ENCODE assay signal across 9 cellular contexts in the genomic region with DNA sequence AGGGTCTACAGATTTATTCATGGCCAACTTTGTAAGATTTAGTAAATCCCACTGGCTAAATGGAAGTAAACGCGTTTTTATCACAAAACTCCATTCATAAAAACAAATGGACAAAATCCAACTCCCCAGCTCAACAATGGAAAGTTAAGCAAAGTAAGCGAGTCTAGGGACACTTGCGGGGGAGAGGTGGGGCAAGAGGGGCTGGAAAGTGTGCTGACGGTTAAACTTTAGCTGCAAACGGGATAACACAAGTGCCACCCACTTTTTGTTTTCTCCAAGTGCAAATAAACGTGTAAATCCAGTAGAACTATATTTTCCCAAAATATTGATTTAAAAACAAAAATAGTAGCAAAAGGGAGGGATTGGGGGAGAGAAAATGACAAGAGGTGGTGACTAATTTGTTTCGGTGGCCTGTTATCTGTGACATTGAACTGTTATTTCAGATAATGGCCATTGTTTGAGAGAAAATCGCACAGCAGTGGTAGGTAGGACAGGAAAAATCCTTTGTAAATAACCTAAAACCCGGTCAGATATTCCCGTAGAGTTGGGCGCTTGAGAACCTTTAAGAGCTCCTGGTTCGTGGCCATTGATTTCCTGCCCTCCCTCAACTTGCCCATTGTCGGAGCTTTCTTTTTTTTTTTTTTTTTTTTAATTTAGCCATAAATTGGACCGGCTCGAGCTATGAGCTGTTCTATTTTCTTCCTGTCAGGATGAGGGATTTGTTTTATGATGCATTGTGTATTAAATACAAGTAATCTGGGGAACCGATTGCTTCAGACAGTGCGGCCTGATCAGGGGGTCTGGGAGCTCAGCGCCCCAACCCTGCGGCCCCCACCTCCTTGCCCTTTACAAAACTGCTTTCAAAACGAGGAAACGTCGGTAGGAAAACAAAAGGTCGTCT.
DNase-seq lines count a peak whose midpoint lies in the region; ATAC-seq and TF ChIP-seq lines count a peak whose summit lies in the region.
"Had no signal": no experiment of that assay in that cellular context is flagged by ENCODE, and none has a peak within 500 bp of the region (broad histone marks: within the 10 kb centered on the region; RNA-seq: fewer than 3 reads in every experiment).

No MANE protein-coding gene starts in this region.

- H3K14ac ChIP-seq in trophoblast cell (ENCODE audit: low read length), result peak overlapping the region; percentile 69

- H3K9me3 Mint-ChIP-seq in CD8-positive, alpha-beta memory T cell, result peaks cover 0 to 8% (median 3%) of the 10 kb centered on the region in 5 donors

- H3K27me3 ChIP-seq in trophoblast cell (ENCODE audit: insufficient read depth, low read length), result no peaks in the 10 kb centered on the region
- peaks cover 59% of the 10 kb centered on the region for H3K27me3 ChIP-seq in adrenal gland
- H3K27me3 ChIP-seq in CD8-positive, alpha-beta memory T cell (ENCODE audit: insufficient read depth, low read length, poor library complexity, severe bottlenecking), result peaks cover 22% of the 10 kb centered on the region

- H3K27me3 Mint-ChIP-seq in CD8-positive, alpha-beta memory T cell, result peaks cover 35 to 68% of the 10 kb centered on the region in 2 donors

- H3K27ac Mint-ChIP-seq in CD8-positive, alpha-beta memory T cell, result no peak overlapping the region

- peak overlapping the region; percentile 64 for H3K4ac ChIP-seq in trophoblast cell (ENCODE audit: low read depth, low read length)

- no peak overlapping the region for H2BK5ac ChIP-seq in trophoblast cell (ENCODE audit: low read depth, low read length, poor library complexity)

- H3K36me3 ChIP-seq in trophoblast cell (ENCODE audit: control insufficient read depth in 1 of 2, insufficient read depth in 2 of 2, low read length in 2 of 2), result no peaks in the 10 kb centered on the region
- no peaks in the 10 kb centered on the region for H3K36me3 ChIP-seq in adrenal gland (replicated peaks in 1 of 2)
- H3K36me3 ChIP-seq in CD8-positive, alpha-beta memory T cell (ENCODE audit: insufficient read depth, low read length), result no peaks in the 10 kb centered on the region

- H3K27ac ChIP-seq in epithelial cell of prostate, result peak overlapping the region; percentile 49
- no peak overlapping the region for H3K27ac ChIP-seq in trophoblast cell (ENCODE audit: low read depth, low read length)
- no peak overlapping the region for H3K27ac ChIP-seq in adrenal gland
- no peak overlapping the region for H3K27ac ChIP-seq in CD8-positive, alpha-beta memory T cell (ENCODE audit: low read depth, low read length)
- H3K27ac ChIP-seq: HL-60 had no signal

- peak overlapping the region; percentile 57 for H3K9ac ChIP-seq in trophoblast cell (ENCODE audit: low read length)

- peak overlapping the region in 2 of 7 donors; percentile 13 to 35 for H3K4me3 Mint-ChIP-seq in CD8-positive, alpha-beta memory T cell

- TF ChIP-seq CTCF in adrenal gland (IDR thresholded peaks at IDR 0.05), result no peak

- no peak overlapping the region for H3K18ac ChIP-seq in trophoblast cell (ENCODE audit: low read length)

- ATAC-seq in GM19372 (IDR thresholded peaks at IDR 0.05; ENCODE audit: low read depth, unreplicated experiment), result peak; percentile 10
- no peak for ATAC-seq in GM19351 (IDR thresholded peaks at IDR 0.05; ENCODE audit: unreplicated experiment)

- peaks cover 7% of the 10 kb centered on the region for H3K79me1 ChIP-seq in trophoblast cell (ENCODE audit: low read length)

- no peak overlapping the region for H4K12ac ChIP-seq in trophoblast cell (ENCODE audit: low read depth, low read length)

- peak overlapping the region; percentile 69 for H2AFZ ChIP-seq in trophoblast cell (ENCODE audit: insufficient read depth, low read length, poor library complexity)

- POLR2A ChIA-PET in CD8-positive, alpha-beta memory T cell (lab: Charles Lee), result no interaction called here

- no peak overlapping the region for H3K4me3 ChIP-seq in trophoblast cell (ENCODE audit: low read depth, low read length)
- no peak overlapping the region for H3K4me3 ChIP-seq in adrenal gland
- no peak overlapping the region for H3K4me3 ChIP-seq in CD8-positive, alpha-beta memory T cell (ENCODE audit: low read length)

- H4K8ac ChIP-seq in trophoblast cell (ENCODE audit: low read depth, low read length), result peak overlapping the region; percentile 76

- H3K36me3 Mint-ChIP-seq in CD8-positive, alpha-beta memory T cell, result no peaks in the 10 kb centered on the region

- peaks cover 16 to 32% (median 25%) of the 10 kb centered on the region in 3 donors for H3K4me1 Mint-ChIP-seq in CD8-positive, alpha-beta memory T cell

- no peak overlapping the region for H2AK5ac ChIP-seq in trophoblast cell (ENCODE audit: low read length)

- no CpG with 5 or more reads among the region's 24 CpGs for WGBS in trophoblast cell (ENCODE audit: extremely low coverage, insufficient coverage, insufficient read length)
- 10 to 18% (median 17%) methylated on average over 24 of the region's 24 CpGs for WGBS in adrenal gland, 4 donors

- H3K79me2 ChIP-seq in trophoblast cell (ENCODE audit: control insufficient read depth, insufficient read depth, low read length, poor library complexity), result peaks cover 2% of the 10 kb centered on the region

- DNase-seq in HT-29 (ENCODE audit: low spot score) (peak; percentile 44), epithelial cell of prostate (ENCODE audit: low read depth, low spot score) (no peak), trophoblast cell (no peak), G401 (ENCODE audit: low spot score) (no peak), adrenal gland (no peak)
- DNase-seq in CD8-positive, alpha-beta memory T cell, result no peak

- H2BK12ac ChIP-seq in trophoblast cell (ENCODE audit: low read length), result peak overlapping the region; percentile 90

- intact Hi-C loops in adrenal gland (cut with DNase I), result loop anchor here in 1 of 2 donors (5.0 kb wide), 1 partner anchor 519 kb away; no protein-coding TSS in a partner anchor

- peak overlapping the region; percentile 72 for H2BK120ac ChIP-seq in trophoblast cell (ENCODE audit: insufficient read depth, low read length, poor library complexity)

- no peak overlapping the region for H3K23ac ChIP-seq in trophoblast cell (ENCODE audit: low read length)

- no peak for TF ChIP-seq POLR2A in adrenal gland (IDR thresholded peaks at IDR 0.05)

- peaks cover 2 to 4% of the 10 kb centered on the region in 2 experiments for H3K4me1 ChIP-seq in trophoblast cell (ENCODE audit: control insufficient read depth in 1 of 2, insufficient read depth in 2 of 2, low read length in 2 of 2)
- H3K4me1 ChIP-seq in adrenal gland (replicated peaks in 1 of 2), result peaks cover 0 to 21% of the 10 kb centered on the region in 2 donors
- peaks cover 12% of the 10 kb centered on the region for H3K4me1 ChIP-seq in CD8-positive, alpha-beta memory T cell (ENCODE audit: insufficient read depth, low read length)

- H3K9me3 ChIP-seq in trophoblast cell (ENCODE audit: insufficient read depth, low read depth, low read length) (no peaks in the 10 kb centered on the region), adrenal gland (replicated peaks in 1 of 3) (no peaks in the 10 kb centered on the region)
- H3K9me3 ChIP-seq in CD8-positive, alpha-beta memory T cell (ENCODE audit: low read length), result no peaks in the 10 kb centered on the region

- peak overlapping the region; percentile 80 for H4K91ac ChIP-seq in trophoblast cell (ENCODE audit: low read depth, low read length)

- in situ Hi-C loops in G401 (cut with HindIII; ENCODE audit: low sequenced_read_pairs), result no loop called here

- CTCF ChIA-PET in CD8-positive, alpha-beta memory T cell (lab: Charles Lee), result interaction anchor here (1.0 to 1.1 kb wide), 2 partner anchors 8 to 9 kb away, joined by 3 to 5 read pairs; no protein-coding TSS in a partner anchor

- H3K4me2 ChIP-seq in trophoblast cell (ENCODE audit: low read length), result peak overlapping the region; percentile 59
